In genomic region chr20:47358672-47359532, GRCh38 we compare ENCODE assay signal across 1 cellular context.
A peak's percentile ranks its signal among the peaks of the same experiment; 100 is the strongest.
TF ChIP-seq lines count a peak whose summit lies in the region.

No MANE protein-coding gene starts in this region.

TF ChIP-seq in A549, 52 proteins besides CTCF, POLR2A, EP300 and RAD21 (continued from another document):
- TF ChIP-seq ATOH8 (CRISPR knock-in tag; IDR thresholded peaks at IDR 0.05; ENCODE audit: low read depth) (peak; percentile 84), RFX5 (IDR thresholded peaks at IDR 0.05) (0 out of 2 replicates have a peak, but pooled peaks have one; percentile 58), HOXB13 (CRISPR knock-in tag; IDR thresholded peaks at IDR 0.05; ENCODE audit: low read depth) (peak; percentile 89)
- TF ChIP-seq, protein P1, sequence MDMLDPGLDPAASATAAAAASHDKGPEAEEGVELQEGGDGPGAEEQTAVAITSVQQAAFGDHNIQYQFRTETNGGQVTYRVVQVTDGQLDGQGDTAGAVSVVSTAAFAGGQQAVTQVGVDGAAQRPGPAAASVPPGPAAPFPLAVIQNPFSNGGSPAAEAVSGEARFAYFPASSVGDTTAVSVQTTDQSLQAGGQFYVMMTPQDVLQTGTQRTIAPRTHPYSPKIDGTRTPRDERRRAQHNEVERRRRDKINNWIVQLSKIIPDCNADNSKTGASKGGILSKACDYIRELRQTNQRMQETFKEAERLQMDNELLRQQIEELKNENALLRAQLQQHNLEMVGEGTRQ (IDR thresholded peaks at IDR 0.05) = no peak
TF ChIP-seq in A549: peak in this region for 23.
